23 cellular contexts compared by ENCODE assay signal in the genomic region with DNA sequence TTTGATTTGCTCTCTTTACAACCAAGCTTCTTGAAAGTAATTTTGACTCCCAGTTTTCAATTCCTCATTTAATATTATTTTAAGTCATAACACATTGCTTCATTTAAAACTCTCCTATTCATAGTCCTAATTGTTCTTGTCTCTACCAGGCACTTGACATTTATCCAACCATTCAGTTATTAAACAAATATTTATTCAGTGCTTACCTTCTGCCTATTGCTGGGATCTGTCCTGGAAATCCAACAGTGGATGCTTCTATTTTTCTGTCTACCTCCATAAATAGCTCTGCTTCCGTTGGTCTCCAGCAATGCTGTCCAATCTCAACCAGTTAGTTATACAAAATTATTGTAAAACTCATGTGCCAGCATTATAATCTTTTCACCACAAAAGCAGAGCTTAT.
"Had no signal": no experiment of that assay in that cellular context is flagged by ENCODE, and none has a peak within 500 bp of the region (broad histone marks: within the 10 kb centered on the region; RNA-seq: fewer than 3 reads in every experiment).

No MANE protein-coding gene starts in this region.

- H3K4me3 Mint-ChIP-seq: activated B cell treated with CpG ODN at 0.5 μM for 24 hours; activated CD4-positive, alpha-beta memory T cell treated with anti-CD3 and anti-CD28 coated beads for 36 hours; activated CD4-positive, alpha-beta T cell treated with anti-CD3 and anti-CD28 coated beads for 36 hours; activated naive CD4-positive, alpha-beta T cell treated with anti-CD3 and anti-CD28 coated beads, Interleukin-2, amount 10 ng/mL, durations not matched to agents 7 days and 5 days; endodermal cell; nephron progenitor cell had no signal

- H3K4me1 Mint-ChIP-seq: activated B cell treated with CpG ODN at 0.5 μM for 24 hours; activated CD4-positive, alpha-beta T cell treated with anti-CD3 and anti-CD28 coated beads for 36 hours; activated naive CD4-positive, alpha-beta T cell treated with anti-CD3 and anti-CD28 coated beads, Interleukin-2, amount 10 ng/mL, durations not matched to agents 7 days and 5 days had no signal

- H3K27me3 Mint-ChIP-seq: activated B cell treated with CpG ODN at 0.5 μM for 24 hours; activated CD4-positive, alpha-beta memory T cell treated with anti-CD3 and anti-CD28 coated beads for 36 hours; activated CD4-positive, alpha-beta T cell treated with anti-CD3 and anti-CD28 coated beads for 36 hours; activated naive CD4-positive, alpha-beta T cell treated with anti-CD3 and anti-CD28 coated beads, Interleukin-2, amount 10 ng/mL, durations not matched to agents 7 days and 5 days had no signal

- H3K9me3 Mint-ChIP-seq: activated B cell treated with CpG ODN at 0.5 μM for 24 hours, endodermal cell, nephron progenitor cell had no signal

- DNase-seq: activated B cell treated with CpG ODN at 0.5 μM for 24 hours; activated CD4-positive, alpha-beta memory T cell treated with anti-CD3 and anti-CD28 coated beads for 36 hours; activated CD4-positive, alpha-beta T cell treated with anti-CD3 and anti-CD28 coated beads for 36 hours; activated naive CD4-positive, alpha-beta T cell treated with anti-CD3 and anti-CD28 coated beads, Interleukin-2, amount 10 ng/mL, durations not matched to agents 7 days and 5 days; activated T-cell treated with anti-CD3 and anti-CD28 coated beads, Interleukin-2, amount 50 U/mL, for 48 hours; amygdala; colonic mucosa; endodermal cell; head of caudate nucleus; hypothalamus; islet precursor cell; left colon; lower lobe of right lung; mesendoderm; mucosa of descending colon; nephron progenitor cell; pancreas; psoas muscle; stimulated activated CD4-positive, alpha-beta T cell treated with anti-CD3 and anti-CD28 coated beads, Interleukin-4, amount 100 ng/mL, for 24 hours; stimulated activated naive CD8-positive, alpha-beta T cell treated with anti-CD3 and anti-CD28 coated beads, Interleukin-15, Interleukin-2, amounts not matched to agents 100 U/mL and 50 U/mL, for 24 hours; T1000; thyroid gland; upper lobe of right lung had no signal

- H3K27ac Mint-ChIP-seq: activated B cell treated with CpG ODN at 0.5 μM for 24 hours; activated CD4-positive, alpha-beta memory T cell treated with anti-CD3 and anti-CD28 coated beads for 36 hours; activated CD4-positive, alpha-beta T cell treated with anti-CD3 and anti-CD28 coated beads for 36 hours; activated naive CD4-positive, alpha-beta T cell treated with anti-CD3 and anti-CD28 coated beads, Interleukin-2, amount 10 ng/mL, durations not matched to agents 7 days and 5 days; endodermal cell; nephron progenitor cell had no signal

- H3K36me3 Mint-ChIP-seq: activated CD4-positive, alpha-beta memory T cell treated with anti-CD3 and anti-CD28 coated beads for 36 hours; activated naive CD4-positive, alpha-beta T cell treated with anti-CD3 and anti-CD28 coated beads, Interleukin-2, amount 10 ng/mL, durations not matched to agents 7 days and 5 days had no signal
